Comparison of ENCODE assay signal across 1 cellular context in the genomic region with DNA sequence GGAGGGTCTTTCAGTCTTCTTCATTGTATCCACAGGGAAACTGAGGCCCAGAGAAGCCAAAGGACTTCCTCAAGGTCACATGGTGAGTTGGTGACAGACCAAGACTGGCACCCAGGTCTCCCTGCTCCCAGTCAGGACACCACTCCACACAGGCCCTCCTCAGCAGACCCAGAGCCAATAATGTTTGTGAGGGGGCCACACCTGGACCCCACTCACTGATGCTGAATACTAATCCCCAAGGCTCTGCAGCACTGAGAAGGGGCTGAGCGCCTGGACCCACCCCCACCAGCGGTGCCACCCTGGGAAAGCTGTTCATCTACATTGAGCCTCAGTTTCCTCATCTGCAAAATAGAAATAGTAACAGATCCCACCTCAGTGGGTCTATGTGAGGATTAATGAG.
TF ChIP-seq lines count a peak whose summit lies in the region.

No MANE protein-coding gene starts in this region.

TF ChIP-seq in HepG2, 621 proteins besides CTCF, POLR2A, EP300 and RAD21:
- TF ChIP-seq ZNF552 (CRISPR knock-in tag; IDR thresholded peaks at IDR 0.05; ENCODE audit: borderline replicate concordance) (no peak), ATF7 (IDR thresholded peaks at IDR 0.05) (no peak), ATF7 (CRISPR knock-in tag; IDR thresholded peaks at IDR 0.05) (no peak), KDM5B (CRISPR knock-in tag; IDR thresholded peaks at IDR 0.05; ENCODE audit: borderline replicate concordance) (no peak), GATA4 (IDR thresholded peaks at IDR 0.05; ENCODE audit: borderline replicate concordance, low read depth) (no peak), PAF1 (CRISPR knock-in tag; IDR thresholded peaks at IDR 0.05) (no peak), ZNF563 (CRISPR knock-in tag; IDR thresholded peaks at IDR 0.05) (no peak), ZNF431 (CRISPR knock-in tag; IDR thresholded peaks at IDR 0.05; ENCODE audit: borderline replicate concordance, low read depth) (no peak), ZNF580 (CRISPR knock-in tag; IDR thresholded peaks at IDR 0.05; ENCODE audit: borderline replicate concordance, low read depth) (no peak), ISX (CRISPR knock-in tag; conservative IDR thresholded peaks at IDR 0.05) (no peak), ZBTB25 (CRISPR knock-in tag; IDR thresholded peaks at IDR 0.05) (no peak), ZC3H13 (CRISPR knock-in tag; IDR thresholded peaks at IDR 0.05) (no peak), ZNF274 (CRISPR knock-in tag; IDR thresholded peaks at IDR 0.05) (no peak), NCOA1 (CRISPR knock-in tag; IDR thresholded peaks at IDR 0.05) (no peak), BCL3 (CRISPR knock-in tag; IDR thresholded peaks at IDR 0.05) (no peak)
- TF ChIP-seq, protein P1, sequence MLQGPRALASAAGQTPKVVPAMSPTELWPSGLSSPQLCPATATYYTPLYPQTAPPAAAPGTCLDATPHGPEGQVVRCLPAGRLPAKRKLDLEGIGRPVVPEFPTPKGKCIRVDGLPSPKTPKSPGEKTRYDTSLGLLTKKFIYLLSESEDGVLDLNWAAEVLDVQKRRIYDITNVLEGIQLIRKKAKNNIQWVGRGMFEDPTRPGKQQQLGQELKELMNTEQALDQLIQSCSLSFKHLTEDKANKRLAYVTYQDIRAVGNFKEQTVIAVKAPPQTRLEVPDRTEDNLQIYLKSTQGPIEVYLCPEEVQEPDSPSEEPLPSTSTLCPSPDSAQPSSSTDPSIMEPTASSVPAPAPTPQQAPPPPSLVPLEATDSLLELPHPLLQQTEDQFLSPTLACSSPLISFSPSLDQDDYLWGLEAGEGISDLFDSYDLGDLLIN (CRISPR knock-in tag; IDR thresholded peaks at IDR 0.05; ENCODE audit: borderline replicate concordance): no peak
- TF ChIP-seq, protein P2, sequence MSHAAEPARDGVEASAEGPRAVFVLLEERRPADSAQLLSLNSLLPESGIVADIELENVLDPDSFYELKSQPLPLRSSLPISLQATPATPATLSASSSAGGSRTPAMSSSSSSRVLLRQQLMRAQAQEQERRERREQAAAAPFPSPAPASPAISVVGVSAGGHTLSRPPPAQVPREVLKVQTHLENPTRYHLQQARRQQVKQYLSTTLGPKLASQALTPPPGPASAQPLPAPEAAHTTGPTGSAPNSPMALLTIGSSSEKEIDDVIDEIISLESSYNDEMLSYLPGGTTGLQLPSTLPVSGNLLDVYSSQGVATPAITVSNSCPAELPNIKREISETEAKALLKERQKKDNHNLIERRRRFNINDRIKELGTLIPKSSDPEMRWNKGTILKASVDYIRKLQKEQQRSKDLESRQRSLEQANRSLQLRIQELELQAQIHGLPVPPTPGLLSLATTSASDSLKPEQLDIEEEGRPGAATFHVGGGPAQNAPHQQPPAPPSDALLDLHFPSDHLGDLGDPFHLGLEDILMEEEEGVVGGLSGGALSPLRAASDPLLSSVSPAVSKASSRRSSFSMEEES (CRISPR knock-in tag; IDR thresholded peaks at IDR 0.05): no peak
